ENCODE assay signal across 17 cellular contexts in the genomic region with DNA sequence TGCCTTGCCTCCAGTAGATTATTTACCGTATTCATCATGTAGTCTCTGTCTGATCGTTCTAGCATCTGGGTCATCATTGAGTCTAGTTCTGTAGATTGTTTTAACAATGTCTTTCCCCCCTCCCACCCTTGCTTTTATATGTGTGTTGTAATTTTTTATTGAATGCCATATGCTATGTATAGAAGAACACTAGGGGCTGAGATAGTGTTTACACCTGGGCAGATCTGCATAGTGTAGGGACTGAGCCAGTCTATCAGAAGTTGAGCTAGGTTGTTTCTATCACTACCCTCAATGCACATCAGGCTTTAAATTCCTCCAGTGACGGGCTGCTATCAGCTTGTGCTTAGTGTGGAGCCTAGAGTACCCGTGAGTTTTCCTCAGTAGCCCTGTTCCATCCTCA.
DNase-seq lines count a peak whose midpoint lies in the region; ATAC-seq and TF ChIP-seq lines count a peak whose summit lies in the region.
"Had no signal": no experiment of that assay in that cellular context is flagged by ENCODE, and none has a peak within 500 bp of the region (broad histone marks: within the 10 kb centered on the region; RNA-seq: fewer than 3 reads in every experiment).

No MANE protein-coding gene starts in this region.

- peaks cover 7% of the 10 kb centered on the region for H3K9me3 Mint-ChIP-seq in endodermal cell
- no peaks in the 10 kb centered on the region for H3K9me3 Mint-ChIP-seq in activated CD4-positive, alpha-beta T cell treated with anti-CD3 and anti-CD28 coated beads, Interleukin-2, amount 10 ng/mL, durations not matched to agents 7 days and 5 days
- H3K9me3 Mint-ChIP-seq: CD4-positive, alpha-beta T cell; CD8-positive, alpha-beta T cell had no signal

- CTCF ChIA-PET in HEK293 (lab: Yijun Ruan, JAX): interaction anchor here (0.5 to 2.1 kb wide), 3 partner anchors 19 to 725 kb away, joined by 3 to 7 read pairs (median 6); no protein-coding TSS in a partner anchor
- CTCF ChIA-PET in activated CD4-positive, alpha-beta T cell treated with anti-CD3 and anti-CD28 coated beads, Interleukin-2, amount 10 ng/mL, durations not matched to agents 7 days and 5 days (lab: Charles Lee): no interaction called here

- peak overlapping the region; percentile 10 for H3K27ac Mint-ChIP-seq in endodermal cell
- H3K27ac Mint-ChIP-seq in activated CD4-positive, alpha-beta T cell treated with anti-CD3 and anti-CD28 coated beads, Interleukin-2, amount 10 ng/mL, durations not matched to agents 7 days and 5 days: no peak overlapping the region
- H3K27ac Mint-ChIP-seq: B cell; CD4-positive, alpha-beta T cell; CD8-positive, alpha-beta T cell had no signal

- H3K27ac ChIP-seq in HEK293 (ENCODE audit: extremely low read depth, low read depth, low read length) (no peak overlapping the region), endodermal cell (ENCODE audit: low read depth, low read length) (no peak overlapping the region)
- H3K27ac ChIP-seq: 22Rv1; A549; BLaER1 treated with 17β-estradiol and CSF1 and Interleukin-3, amounts not matched to agents 10 nM and 100 nM; C4-2B had no signal

- no peaks in the 10 kb centered on the region for H3K27me3 ChIP-seq in endodermal cell (ENCODE audit: control insufficient read depth, insufficient read depth, low read length, poor library complexity, severe bottlenecking)

- H3K27me3 Mint-ChIP-seq in endodermal cell (ENCODE audit: insufficient read depth): no peaks in the 10 kb centered on the region
- peaks cover 3% of the 10 kb centered on the region for H3K27me3 Mint-ChIP-seq in activated CD4-positive, alpha-beta T cell treated with anti-CD3 and anti-CD28 coated beads, Interleukin-2, amount 10 ng/mL, durations not matched to agents 7 days and 5 days

- DNase-seq in endodermal cell (no peak), mucosa of descending colon (no peak)
- no peak for DNase-seq in activated CD4-positive, alpha-beta T cell treated with anti-CD3 and anti-CD28 coated beads, Interleukin-2, amount 10 ng/mL, durations not matched to agents 7 days and 5 days
- DNase-seq: AML-193; Caco-2; Calu3; CD4-positive, alpha-beta T cell; CD8-positive, alpha-beta T cell; DMS79 treated with DMSO at 0.1 percent for 48 hours; GF-D8 had no signal

- H3K36me3 Mint-ChIP-seq in endodermal cell (ENCODE audit: low read depth): peaks cover 28% of the 10 kb centered on the region
- H3K36me3 Mint-ChIP-seq in activated CD4-positive, alpha-beta T cell treated with anti-CD3 and anti-CD28 coated beads, Interleukin-2, amount 10 ng/mL, durations not matched to agents 7 days and 5 days (ENCODE audit: low read depth): no peaks in the 10 kb centered on the region
- H3K36me3 Mint-ChIP-seq: CD8-positive, alpha-beta T cell had no signal

- peaks cover 3% of the 10 kb centered on the region for H3K4me1 Mint-ChIP-seq in endodermal cell
- H3K4me1 Mint-ChIP-seq in activated CD4-positive, alpha-beta T cell treated with anti-CD3 and anti-CD28 coated beads, Interleukin-2, amount 10 ng/mL, durations not matched to agents 7 days and 5 days: no peaks in the 10 kb centered on the region
- H3K4me1 Mint-ChIP-seq: B cell had no signal

- TF ChIP-seq CTCF in HEK293 (tag by site-specific recombination; IDR thresholded peaks at IDR 0.05) (no peak), endodermal cell (conservative IDR thresholded peaks at IDR 0.05) (no peak), mucosa of descending colon (IDR thresholded peaks at IDR 0.05) (no peak)

- H3K4me3 ChIP-seq in HEK293 (ENCODE audit: low read depth, low read length) (no peak overlapping the region), endodermal cell (ENCODE audit: low read length) (no peak overlapping the region), mucosa of descending colon (no peak overlapping the region)
- H3K4me3 ChIP-seq: A549; BLaER1 treated with 17β-estradiol and CSF1 and Interleukin-3, amounts not matched to agents 10 nM and 100 nM had no signal

- POLR2A ChIA-PET in HEK293 (lab: Yijun Ruan, JAX): interaction anchor here (0.6 kb wide), 1 partner anchor 21 kb away, joined by 3 read pairs; no protein-coding TSS in a partner anchor
- POLR2A ChIA-PET in activated CD4-positive, alpha-beta T cell treated with anti-CD3 and anti-CD28 coated beads, Interleukin-2, amount 10 ng/mL, durations not matched to agents 7 days and 5 days (lab: Charles Lee): no interaction called here

- intact Hi-C loops in mucosa of descending colon (cut with DNase I, micrococcal nuclease): no loop called here

- H3K36me3 ChIP-seq in HEK293 (ENCODE audit: control insufficient read depth in 2 of 2, insufficient read depth in 1 of 2, low read length in 2 of 2): peaks cover 8 to 62% of the 10 kb centered on the region in 2 experiments; a peak in 2 of 3 replicates
- no peaks in the 10 kb centered on the region for H3K36me3 ChIP-seq in endodermal cell (ENCODE audit: control insufficient read depth, insufficient read depth, low read length)
- H3K36me3 ChIP-seq in mucosa of descending colon (ENCODE audit: low read depth): no peaks in the 10 kb centered on the region
- H3K36me3 ChIP-seq: BLaER1 treated with 17β-estradiol and CSF1 and Interleukin-3, amounts not matched to agents 10 nM and 100 nM had no signal

- ATAC-seq in mucosa of descending colon (peak; percentile 62), GM18502 (IDR thresholded peaks at IDR 0.05; ENCODE audit: poor library complexity, unreplicated experiment) (no peak)
- ATAC-seq: A549; CD8-positive, alpha-beta T cell had no signal

- WGBS in endodermal cell (ENCODE audit: insufficient coverage in 1 of 2, insufficient read length in 1 of 2), 2 experiments: 92 to 100% methylated on average over 2 to 4 of the region's 4 CpGs

- H3K9me3 ChIP-seq in HEK293 (ENCODE audit: control insufficient read depth, insufficient read depth, low read depth, low read length) (no peaks in the 10 kb centered on the region), endodermal cell (ENCODE audit: control insufficient read depth, low read length) (peaks cover 7% of the 10 kb centered on the region), mucosa of descending colon (no peaks in the 10 kb centered on the region)
- H3K9me3 ChIP-seq: A549, Caco-2 had no signal

- H3K4me1 ChIP-seq in HEK293 (ENCODE audit: control insufficient read depth, insufficient read depth, low read length) (no peaks in the 10 kb centered on the region), endodermal cell (ENCODE audit: control insufficient read depth, insufficient read depth, low read length) (no peaks in the 10 kb centered on the region), mucosa of descending colon (ENCODE audit: low read depth) (no peaks in the 10 kb centered on the region)
- H3K4me1 ChIP-seq: A549, Caco-2 had no signal

- H3K4me3 Mint-ChIP-seq in endodermal cell: no peak overlapping the region
- H3K4me3 Mint-ChIP-seq in activated CD4-positive, alpha-beta T cell treated with anti-CD3 and anti-CD28 coated beads, Interleukin-2, amount 10 ng/mL, durations not matched to agents 7 days and 5 days: no peak overlapping the region
- H3K4me3 Mint-ChIP-seq: B cell; CD4-positive, alpha-beta T cell; CD8-positive, alpha-beta T cell had no signal

- H3K9ac ChIP-seq in endodermal cell (ENCODE audit: extremely low read depth, low read length, poor library complexity, severe bottlenecking): no peak overlapping the region
- H3K9ac ChIP-seq: BLaER1 treated with 17β-estradiol and CSF1 and Interleukin-3, amounts not matched to agents 10 nM and 100 nM had no signal

TF ChIP-seq in HEK293, 187 proteins besides CTCF, POLR2A, EP300 and RAD21:
- 0 out of 2 replicates have a peak, but pooled peaks have one; percentile 54 for TF ChIP-seq ZNF133 (tag by site-specific recombination; IDR thresholded peaks at IDR 0.05)
- no peak for TF ChIP-seq SALL2 (tag by site-specific recombination; IDR thresholded peaks at IDR 0.05; ENCODE audit: borderline replicate concordance)
